ENCODE assay signal across 1 cellular context in genomic region chr4:83629945-83630684, GRCh38.
A peak's percentile ranks its signal among the peaks of the same experiment; 100 is the strongest.
TF ChIP-seq lines count a peak whose summit lies in the region.

No MANE protein-coding gene starts in this region.

TF ChIP-seq in K562, 482 proteins besides CTCF, POLR2A, EP300 and RAD21 (continued from another document and continues in another):
- peak in 1 of 2 experiments; percentile 62; a peak in 1 of 4 replicates for TF ChIP-seq MLLT1 (IDR thresholded peaks at IDR 0.05)
- TF ChIP-seq TRIM28 (IDR thresholded peaks at IDR 0.05), result peak; percentile 94
- TF ChIP-seq HMGN3 (IDR thresholded peaks at IDR 0.05; ENCODE audit: borderline replicate concordance, extremely low read depth, insufficient read length, low read depth, low read length), result peak; percentile 7
- TF ChIP-seq MEF2A (IDR thresholded peaks at IDR 0.05; ENCODE audit: control insufficient read depth, low read depth, low read length), result no peak
- no peak for TF ChIP-seq NUFIP1 (IDR thresholded peaks at IDR 0.05; ENCODE audit: partially characterized antibody)
- peak; percentile 83 for TF ChIP-seq SP1 (CRISPR knock-in tag; IDR thresholded peaks at IDR 0.05)
- peak; percentile 81 for TF ChIP-seq ZBTB33 (CRISPR knock-in tag; IDR thresholded peaks at IDR 0.05)
- TF ChIP-seq, protein P1, sequence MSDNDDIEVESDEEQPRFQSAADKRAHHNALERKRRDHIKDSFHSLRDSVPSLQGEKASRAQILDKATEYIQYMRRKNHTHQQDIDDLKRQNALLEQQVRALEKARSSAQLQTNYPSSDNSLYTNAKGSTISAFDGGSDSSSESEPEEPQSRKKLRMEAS (CRISPR knock-in tag; IDR thresholded peaks at IDR 0.05), result peak; percentile 85
- no peak for TF ChIP-seq SAFB (IDR thresholded peaks at IDR 0.05; ENCODE audit: borderline replicate concordance, low read depth, low read length)
- TF ChIP-seq ZNF239 (CRISPR knock-in tag; IDR thresholded peaks at IDR 0.05), result no peak
- peak; percentile 83; the same call in 1 of the 2 replicates for TF ChIP-seq LCOR (CRISPR knock-in tag; IDR thresholded peaks at IDR 0.05)
- TF ChIP-seq, protein P2, sequence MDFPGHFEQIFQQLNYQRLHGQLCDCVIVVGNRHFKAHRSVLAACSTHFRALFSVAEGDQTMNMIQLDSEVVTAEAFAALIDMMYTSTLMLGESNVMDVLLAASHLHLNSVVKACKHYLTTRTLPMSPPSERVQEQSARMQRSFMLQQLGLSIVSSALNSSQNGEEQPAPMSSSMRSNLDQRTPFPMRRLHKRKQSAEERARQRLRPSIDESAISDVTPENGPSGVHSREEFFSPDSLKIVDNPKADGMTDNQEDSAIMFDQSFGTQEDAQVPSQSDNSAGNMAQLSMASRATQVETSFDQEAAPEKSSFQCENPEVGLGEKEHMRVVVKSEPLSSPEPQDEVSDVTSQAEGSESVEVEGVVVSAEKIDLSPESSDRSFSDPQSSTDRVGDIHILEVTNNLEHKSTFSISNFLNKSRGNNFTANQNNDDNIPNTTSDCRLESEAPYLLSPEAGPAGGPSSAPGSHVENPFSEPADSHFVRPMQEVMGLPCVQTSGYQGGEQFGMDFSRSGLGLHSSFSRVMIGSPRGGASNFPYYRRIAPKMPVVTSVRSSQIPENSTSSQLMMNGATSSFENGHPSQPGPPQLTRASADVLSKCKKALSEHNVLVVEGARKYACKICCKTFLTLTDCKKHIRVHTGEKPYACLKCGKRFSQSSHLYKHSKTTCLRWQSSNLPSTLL (IDR thresholded peaks at IDR 0.05), result no peak
- no peak for TF ChIP-seq TSC22D4 (tag; IDR thresholded peaks at IDR 0.05)
- peak; percentile 83; the same call in 1 of the 2 replicates for TF ChIP-seq ZNF75A (CRISPR knock-in tag; IDR thresholded peaks at IDR 0.05)
- TF ChIP-seq, protein P3, sequence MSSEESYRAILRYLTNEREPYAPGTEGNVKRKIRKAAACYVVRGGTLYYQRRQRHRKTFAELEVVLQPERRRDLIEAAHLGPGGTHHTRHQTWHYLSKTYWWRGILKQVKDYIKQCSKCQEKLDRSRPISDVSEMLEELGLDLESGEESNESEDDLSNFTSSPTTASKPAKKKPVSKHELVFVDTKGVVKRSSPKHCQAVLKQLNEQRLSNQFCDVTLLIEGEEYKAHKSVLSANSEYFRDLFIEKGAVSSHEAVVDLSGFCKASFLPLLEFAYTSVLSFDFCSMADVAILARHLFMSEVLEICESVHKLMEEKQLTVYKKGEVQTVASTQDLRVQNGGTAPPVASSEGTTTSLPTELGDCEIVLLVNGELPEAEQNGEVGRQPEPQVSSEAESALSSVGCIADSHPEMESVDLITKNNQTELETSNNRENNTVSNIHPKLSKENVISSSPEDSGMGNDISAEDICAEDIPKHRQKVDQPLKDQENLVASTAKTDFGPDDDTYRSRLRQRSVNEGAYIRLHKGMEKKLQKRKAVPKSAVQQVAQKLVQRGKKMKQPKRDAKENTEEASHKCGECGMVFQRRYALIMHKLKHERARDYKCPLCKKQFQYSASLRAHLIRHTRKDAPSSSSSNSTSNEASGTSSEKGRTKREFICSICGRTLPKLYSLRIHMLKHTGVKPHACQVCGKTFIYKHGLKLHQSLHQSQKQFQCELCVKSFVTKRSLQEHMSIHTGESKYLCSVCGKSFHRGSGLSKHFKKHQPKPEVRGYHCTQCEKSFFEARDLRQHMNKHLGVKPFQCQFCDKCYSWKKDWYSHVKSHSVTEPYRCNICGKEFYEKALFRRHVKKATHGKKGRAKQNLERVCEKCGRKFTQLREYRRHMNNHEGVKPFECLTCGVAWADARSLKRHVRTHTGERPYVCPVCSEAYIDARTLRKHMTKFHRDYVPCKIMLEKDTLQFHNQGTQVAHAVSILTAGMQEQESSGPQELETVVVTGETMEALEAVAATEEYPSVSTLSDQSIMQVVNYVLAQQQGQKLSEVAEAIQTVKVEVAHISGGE (CRISPR knock-in tag; IDR thresholded peaks at IDR 0.05), result peak in 1 of 3 experiments; percentile 76; a peak in 2 of 6 replicates
- no peak for TF ChIP-seq DDX20 (tag; IDR thresholded peaks at IDR 0.05; ENCODE audit: low read depth)
- peak; percentile 88 for TF ChIP-seq CREB3 (tag; conservative IDR thresholded peaks at IDR 0.05; ENCODE audit: low read depth)
- no peak for TF ChIP-seq SETDB1 (IDR thresholded peaks at IDR 0.05; ENCODE audit: low read length)
- peak; percentile 97 for TF ChIP-seq TAL1 (IDR thresholded peaks at IDR 0.05)
- TF ChIP-seq SRSF3 (IDR thresholded peaks at IDR 0.05; ENCODE audit: insufficient read depth, low read length), result no peak
- TF ChIP-seq HNRNPK (IDR thresholded peaks at IDR 0.05; ENCODE audit: low read depth, low read length, poor library complexity, severe bottlenecking), result no peak
- TF ChIP-seq MTA1 (IDR thresholded peaks at IDR 0.05; ENCODE audit: borderline replicate concordance), result peak; percentile 91
- TF ChIP-seq DIDO1 (tag; IDR thresholded peaks at IDR 0.05; ENCODE audit: low read depth), result peak; percentile 59; the same call in 1 of the 2 replicates
- peak; percentile 88 for TF ChIP-seq FOXK1 (CRISPR knock-in tag; IDR thresholded peaks at IDR 0.05; ENCODE audit: borderline replicate concordance)
- TF ChIP-seq TFAM (CRISPR knock-in tag; conservative IDR thresholded peaks at IDR 0.05), result no peak
- TF ChIP-seq CBX1 (IDR thresholded peaks at IDR 0.05; ENCODE audit: low read depth), result peak; percentile 90; the same call in 1 of the 2 replicates
- TF ChIP-seq ZFP36 (IDR thresholded peaks at IDR 0.05; ENCODE audit: low read depth, low read length, partially characterized antibody), result peak; percentile 38
- TF ChIP-seq FOXM1 (IDR thresholded peaks at IDR 0.05; ENCODE audit: low read depth), result peak; percentile 94
- no peak for TF ChIP-seq FOXM1 (CRISPR knock-in tag; IDR thresholded peaks at IDR 0.05; ENCODE audit: low read depth)
- TF ChIP-seq ELF4 (CRISPR knock-in tag; IDR thresholded peaks at IDR 0.05), result no peak
- TF ChIP-seq AFF1 (IDR thresholded peaks at IDR 0.05; ENCODE audit: low read depth in 1 of 2, partially characterized antibody in 2 of 2), result peak; percentile 75 to 92
- no peak for TF ChIP-seq KDM5B (IDR thresholded peaks at IDR 0.05; ENCODE audit: insufficient replicate concordance, low read depth, low read length)
- TF ChIP-seq MCM2 (IDR thresholded peaks at IDR 0.05; ENCODE audit: low read depth), result no peak
- peak; percentile 98 for TF ChIP-seq STAT5A (IDR thresholded peaks at IDR 0.05; ENCODE audit: borderline replicate concordance, low read length)
- no peak for TF ChIP-seq NCOA6 (IDR thresholded peaks at IDR 0.05)
- no peak for TF ChIP-seq HDAC8 (tag; IDR thresholded peaks at IDR 0.05)
- TF ChIP-seq ZNF274 (IDR thresholded peaks at IDR 0.05; ENCODE audit: borderline replicate concordance, low read depth, low read length), result peak; percentile 66; the same call in 1 of the 2 replicates
- no peak for TF ChIP-seq NFYB (IDR thresholded peaks at IDR 0.05; ENCODE audit: extremely low read depth, insufficient read length)
- peak; percentile 77 to 98; a peak in 3 of 4 replicates for TF ChIP-seq RCOR1 (IDR thresholded peaks at IDR 0.05; ENCODE audit: borderline replicate concordance in 1 of 2, low read depth in 2 of 2, low read length in 2 of 2)
- TF ChIP-seq, protein P4, sequence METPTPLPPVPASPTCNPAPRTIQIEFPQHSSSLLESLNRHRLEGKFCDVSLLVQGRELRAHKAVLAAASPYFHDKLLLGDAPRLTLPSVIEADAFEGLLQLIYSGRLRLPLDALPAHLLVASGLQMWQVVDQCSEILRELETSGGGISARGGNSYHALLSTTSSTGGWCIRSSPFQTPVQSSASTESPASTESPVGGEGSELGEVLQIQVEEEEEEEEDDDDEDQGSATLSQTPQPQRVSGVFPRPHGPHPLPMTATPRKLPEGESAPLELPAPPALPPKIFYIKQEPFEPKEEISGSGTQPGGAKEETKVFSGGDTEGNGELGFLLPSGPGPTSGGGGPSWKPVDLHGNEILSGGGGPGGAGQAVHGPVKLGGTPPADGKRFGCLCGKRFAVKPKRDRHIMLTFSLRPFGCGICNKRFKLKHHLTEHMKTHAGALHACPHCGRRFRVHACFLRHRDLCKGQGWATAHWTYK (CRISPR knock-in tag; IDR thresholded peaks at IDR 0.05), result peak; percentile 64; the same call in 1 of the 2 replicates
- TF ChIP-seq, protein P5, sequence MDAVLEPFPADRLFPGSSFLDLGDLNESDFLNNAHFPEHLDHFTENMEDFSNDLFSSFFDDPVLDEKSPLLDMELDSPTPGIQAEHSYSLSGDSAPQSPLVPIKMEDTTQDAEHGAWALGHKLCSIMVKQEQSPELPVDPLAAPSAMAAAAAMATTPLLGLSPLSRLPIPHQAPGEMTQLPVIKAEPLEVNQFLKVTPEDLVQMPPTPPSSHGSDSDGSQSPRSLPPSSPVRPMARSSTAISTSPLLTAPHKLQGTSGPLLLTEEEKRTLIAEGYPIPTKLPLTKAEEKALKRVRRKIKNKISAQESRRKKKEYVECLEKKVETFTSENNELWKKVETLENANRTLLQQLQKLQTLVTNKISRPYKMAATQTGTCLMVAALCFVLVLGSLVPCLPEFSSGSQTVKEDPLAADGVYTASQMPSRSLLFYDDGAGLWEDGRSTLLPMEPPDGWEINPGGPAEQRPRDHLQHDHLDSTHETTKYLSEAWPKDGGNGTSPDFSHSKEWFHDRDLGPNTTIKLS (IDR thresholded peaks at IDR 0.05; ENCODE audit: borderline replicate concordance, low read depth), result peak; percentile 62; the same call in 1 of the 2 replicates
- TF ChIP-seq ZBED1 (IDR thresholded peaks at IDR 0.05), result peak; percentile 92; the same call in 1 of the 2 replicates
- no peak for TF ChIP-seq MCM5 (IDR thresholded peaks at IDR 0.05; ENCODE audit: low read depth)
- TF ChIP-seq, protein P6, sequence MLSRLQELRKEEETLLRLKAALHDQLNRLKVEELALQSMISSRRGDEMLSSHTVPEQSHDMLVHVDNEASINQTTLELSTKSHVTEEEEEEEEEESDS (CRISPR knock-in tag; IDR thresholded peaks at IDR 0.05), result no peak
- TF ChIP-seq CBFA2T3 (IDR thresholded peaks at IDR 0.05), result peak; percentile 99
- peak; percentile 100 for TF ChIP-seq HMBOX1 (IDR thresholded peaks at IDR 0.05)
- peak; percentile 99 for TF ChIP-seq KLF16 (IDR thresholded peaks at IDR 0.05)
- TF ChIP-seq FOXP1 (CRISPR knock-in tag; IDR thresholded peaks at IDR 0.05), result peak; percentile 90; the same call in 1 of the 2 replicates
- no peak for TF ChIP-seq RHOXF2B (CRISPR knock-in tag; conservative IDR thresholded peaks at IDR 0.05)
